Comparison of ENCODE assay signal across 8 cellular contexts in genomic region chr16:19179890-19180490, GRCh38. TPM values are rescaled to one million over a fixed set of nuclear protein-coding genes. Genes with fewer than 3 reads are reported as not detected.
A peak's percentile ranks its signal among the peaks of the same experiment; 100 is the strongest.
DNase-seq lines count a peak whose midpoint lies in the region; ATAC-seq, FAIRE-seq and TF ChIP-seq lines count a peak whose summit lies in the region.

No MANE protein-coding gene starts in this region.

- ATAC-seq in A549 (peak; percentile 70 to 90; a peak in 4 of 6 replicates), HG03039 (IDR thresholded peaks at IDR 0.05; ENCODE audit: unreplicated experiment) (no peak)

- intact Hi-C loops in ascending aorta (cut with DNase I), result no loop called here

- 56% methylated on average over 20 of the region's 20 CpGs for WGBS in A549 (ENCODE audit: missing lambda C conversion rate)

- H3K36me3 ChIP-seq in ascending aorta, result no peaks in the 10 kb centered on the region

- no peak overlapping the region for H3K4me2 ChIP-seq in A549

- no peak for TF ChIP-seq EP300 in A549 (IDR thresholded peaks at IDR 0.05)

- DNase-seq in A549 (ENCODE audit: low read depth in 1 of 2, low spot score in 1 of 2) (peak; percentile 70 to 76), NOMO-1 treated with DMSO at 0.1 percent for 48 hours (lab: John Stamatoyannopoulos, UW; ENCODE audit: unreplicated experiment) (peak; percentile 98), ascending aorta (ENCODE audit: low spot score in 2 of 2) (no peak), hepatic stellate cell (ENCODE audit: low spot score) (peak; percentile 61), middle frontal gyrus (ENCODE audit: extremely low spot score, low spot score) (no peak)
- DNase-seq in stimulated activated CD4-positive, alpha-beta T cell treated with anti-CD3 and anti-CD28 coated beads, Interleukin-12 subunit alpha, Interleukin-12 subunit beta, amount 100 ng/mL, for 48 hours (ENCODE audit: low read depth in 2 of 3, low spot score in 1 of 3), result peak in 2 of 3 donors; percentile 24 to 40

- H3K27me3 ChIP-seq in ascending aorta, result no peaks in the 10 kb centered on the region

- no peak overlapping the region for H3K4me3 ChIP-seq in A549
- no peak overlapping the region for H3K4me3 ChIP-seq in ascending aorta

- TF ChIP-seq CTCF in A549 (IDR thresholded peaks at IDR 0.05) (peak; percentile 78), GM12872 (IDR thresholded peaks at IDR 0.05; ENCODE audit: insufficient read depth, low read depth, low read length) (peak; percentile 77), ascending aorta (IDR thresholded peaks at IDR 0.05) (peak in 2 of 3 experiments; percentile 28 to 45)

- POLR2A ChIA-PET in A549 (lab: Yijun Ruan, JAX), result no interaction called here

- TF ChIP-seq RAD21 in A549 (conservative IDR thresholded peaks at IDR 0.05 in 1 of 2, IDR thresholded peaks at IDR 0.05 in 1 of 2), result peak; percentile 53 to 57; a peak in 4 of 5 replicates

- no peaks in the 10 kb centered on the region for H3K9me3 ChIP-seq in A549
- H3K9me3 ChIP-seq in ascending aorta, result no peaks in the 10 kb centered on the region

- TF ChIP-seq POLR2A in A549 (IDR thresholded peaks at IDR 0.05; ENCODE audit: low read length), result no peak

- peaks cover 14% of the 10 kb centered on the region for H3K4me1 ChIP-seq in A549
- H3K4me1 ChIP-seq in ascending aorta, result peaks cover 0 to 4% of the 10 kb centered on the region in 2 donors

- H3K27ac ChIP-seq in A549, result no peak overlapping the region
- H3K27ac ChIP-seq in ascending aorta, result no peak overlapping the region

- CTCF ChIA-PET in A549 (lab: Yijun Ruan, JAX), result interaction anchor here (0.6 to 9.0 kb wide), 35 partner anchors 10 to 330 kb away, joined by 3 to 94 read pairs (median 3); no protein-coding TSS in a partner anchor

- no peak for FAIRE-seq in A549 (lab: Jason Lieb, UNC)

TF ChIP-seq in A549, 52 proteins besides CTCF, POLR2A, EP300 and RAD21:
- TF ChIP-seq ELK1 (IDR thresholded peaks at IDR 0.05; ENCODE audit: low read depth, low read length) (no peak), SMC3 (IDR thresholded peaks at IDR 0.05) (peak; percentile 83), CEBPB (IDR thresholded peaks at IDR 0.05) (0 out of 4 replicates have a peak, but pooled peaks of 1 of the 2 experiments have one; percentile 16), NPAS2 (CRISPR knock-in tag; IDR thresholded peaks at IDR 0.05; ENCODE audit: borderline replicate concordance) (no peak), REST (IDR thresholded peaks at IDR 0.05) (no peak), EHF (CRISPR knock-in tag; IDR thresholded peaks at IDR 0.05) (no peak), HOXB5 (CRISPR knock-in tag; IDR thresholded peaks at IDR 0.05) (no peak), RFX5 (IDR thresholded peaks at IDR 0.05) (no peak)

RNA-seq across cellular contexts. Expression of gene SYT17, which starts 11.9 kb away (rescaled TPM):
- 18.7 and 28.1 TPM in 2 replicates for polyA plus RNA-seq in A549 (2011; rRNA removed)
- polyA plus RNA-seq in A549 (2012; cell fraction: cytosol; rRNA removed), result 30.4 and 32.1 TPM in 2 replicates
- 43.8 and 51.1 TPM in 2 replicates for polyA plus RNA-seq in A549 (2012; cell fraction: nucleus; rRNA removed)
- polyA plus RNA-seq in A549 (2017; fragmentation: RNase III; extraction: RNeasy Plus Mini Kit Qiagen cat#74134 plus additional on column Dnase treatment), result 8.3 to 10.7 TPM (median 9.8 TPM) in 3 replicates
- polyA minus RNA-seq in A549 (2011; rRNA and poly(A)+ RNA removed), result 42.4 and 65.7 TPM in 2 replicates
- total RNA-seq in ascending aorta, result 2.4 TPM

Comparison
In these comparisons a context has a peak if more than half of its experiments do, and no peak if none do; other contexts are left out.
1. DNase-seq: peak in A549 (2 of 2), NOMO-1 treated with DMSO at 0.1 percent for 48 hours (single experiment), hepatic stellate cell (single experiment) and stimulated activated CD4-positive, alpha-beta T cell treated with anti-CD3 and anti-CD28 coated beads, Interleukin-12 subunit alpha, Interleukin-12 subunit beta, amount 100 ng/mL, for 48 hours (2 of 3); none in ascending aorta (0 of 2) and middle frontal gyrus (single experiment).
2. Peak in every context shown above with its lines, with median percentiles within 50 percentile points of each other: CTCF ChIP-seq.